In the genomic region with DNA sequence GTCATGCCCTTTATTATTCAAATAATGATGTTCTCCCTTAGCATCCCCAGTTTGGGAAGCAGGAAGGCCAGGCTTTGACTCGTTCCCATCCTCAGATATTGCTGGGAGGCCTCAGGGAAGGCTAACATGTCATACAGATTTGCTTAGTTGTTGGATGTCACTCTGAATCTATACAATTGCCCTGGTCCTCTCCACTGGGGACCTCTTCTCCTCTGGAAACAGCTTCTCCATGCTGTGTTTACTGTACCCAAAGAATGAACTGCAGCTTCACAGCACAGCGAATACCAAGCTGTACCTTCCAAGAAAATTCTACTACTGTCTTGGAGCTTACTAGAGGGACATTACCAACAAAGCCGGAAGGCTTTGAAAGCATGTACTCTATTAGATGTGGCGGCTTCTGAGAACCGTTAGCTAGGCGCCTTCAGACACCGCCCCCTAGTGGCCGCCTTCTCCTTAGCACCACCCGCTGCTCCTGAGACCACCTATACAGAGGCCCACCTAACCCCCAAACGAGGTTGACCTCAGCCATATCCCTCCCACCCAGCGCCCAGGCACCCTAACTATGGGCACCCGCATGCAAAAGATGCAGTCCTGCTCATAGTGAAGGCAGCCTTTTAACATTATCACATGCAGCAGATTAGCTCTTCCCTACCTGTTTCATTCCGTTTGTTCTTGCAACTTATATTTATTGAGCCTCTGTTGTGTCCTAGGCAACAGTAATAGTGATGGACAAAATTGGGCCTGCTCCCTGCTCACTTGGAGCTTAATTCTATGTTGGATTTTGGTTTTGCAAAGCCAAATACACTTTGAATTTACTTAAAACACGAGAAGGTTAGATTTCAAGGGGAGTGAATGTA, we compare ENCODE assay signal across 8 cellular contexts. TPM values are rescaled to one million over a fixed set of nuclear protein-coding genes. Genes with fewer than 3 reads are reported as not detected.
DNase-seq lines count a peak whose midpoint lies in the region; ATAC-seq, FAIRE-seq and TF ChIP-seq lines count a peak whose summit lies in the region.

No MANE protein-coding gene starts in this region.

- POLR2A ChIA-PET in GM12878 (lab: Charles Lee), result no interaction called here

- H3K27me3 ChIP-seq in GM12878 (replicated peaks in 1 of 2; ENCODE audit: control insufficient read depth in 2 of 2, insufficient read depth in 2 of 2, low read length in 1 of 2) (no peaks in the 10 kb centered on the region), transverse colon (no peaks in the 10 kb centered on the region)

- H3K9me3 ChIP-seq in GM12878 (replicated peaks; ENCODE audit: control insufficient read depth, insufficient read depth, low read length) (no peaks in the 10 kb centered on the region), transverse colon (no peaks in the 10 kb centered on the region)

- ATAC-seq in GM12878 (0 out of 3 replicates have a peak, but pooled peaks have one; percentile 14), left lobe of liver (peak; percentile 66)

- no peak overlapping the region for H2AFZ ChIP-seq in GM12878 (ENCODE audit: control insufficient read depth, low read depth, low read length)

- TF ChIP-seq POLR2A in GM12878 (IDR thresholded peaks at IDR 0.05; ENCODE audit: low read depth, low read length) (no peak), transverse colon (IDR thresholded peaks at IDR 0.05) (no peak)

- H3K36me3 ChIP-seq in GM12878 (ENCODE audit: control insufficient read depth in 2 of 2, insufficient read depth in 2 of 2, low read length in 1 of 2) (peaks cover 8 to 27% of the 10 kb centered on the region in 2 experiments), transverse colon (no peaks in the 10 kb centered on the region)

- TF ChIP-seq CTCF in GM12878 (IDR thresholded peaks at IDR 0.05 in 2 of 3, conservative IDR thresholded peaks at IDR 0.05 in 1 of 3; ENCODE audit: control insufficient read depth in 2 of 3, extremely low read depth in 1 of 3, insufficient read depth in 1 of 3, low read depth in 3 of 3, low read length in 3 of 3) (peak; percentile 15 to 51 (median 44); a peak in 4 of 6 replicates), transverse colon (IDR thresholded peaks at IDR 0.05) (peak; percentile 23 to 54 (median 33))

- WGBS in GM12878 (ENCODE audit: insufficient coverage, insufficient replicate concordance, low lambda C conversion rate, missing lambda C conversion rate), result 96% methylated on average over 14 of the region's 14 CpGs
- 46 to 54% methylated on average over 2 to 14 of the region's 14 CpGs for WGBS in transverse colon (ENCODE audit: low coverage in 1 of 2), 2 donors

- TF ChIP-seq EP300 in GM12878 (IDR thresholded peaks at IDR 0.05; ENCODE audit: borderline replicate concordance in 1 of 2, control insufficient read depth in 1 of 2, low read depth in 2 of 2, low read length in 2 of 2), result no peak
- TF ChIP-seq EP300 in transverse colon (IDR thresholded peaks at IDR 0.05; ENCODE audit: low read depth), result no peak

- no peak for TF ChIP-seq RAD21 in GM12878 (IDR thresholded peaks at IDR 0.05; ENCODE audit: insufficient read depth, low read depth, low read length)

- no peak for FAIRE-seq in GM12878 (lab: Jason Lieb, UNC)

- H3K79me2 ChIP-seq in GM12878 (ENCODE audit: control insufficient read depth, insufficient read depth, low read length), result no peaks in the 10 kb centered on the region

- in situ Hi-C loops in GM12878 (cut with MboI), result no loop called here
- in situ Hi-C loops in transverse colon (cut with MboI; ENCODE audit: low pct_ligation_motif_present in 1 of 4, low pct_unique_long_range_greater_than_20kb in 1 of 4, low sequenced_read_pairs in 3 of 4), result no loop called here

- H3K4me3 ChIP-seq in GM12878, result no peak overlapping the region
- no peak overlapping the region for H3K4me3 ChIP-seq in transverse colon

- no peak overlapping the region for H3K9ac ChIP-seq in GM12878 (ENCODE audit: control insufficient read depth, insufficient read depth, low read length)

- H3K4me1 ChIP-seq in GM12878 (ENCODE audit: control insufficient read depth, insufficient read depth, low read length) (no peaks in the 10 kb centered on the region; the same call in 1 of the 2 replicates), transverse colon (no peaks in the 10 kb centered on the region)

- DNase-seq in COLO668 (lab: John Stamatoyannopoulos, UW; ENCODE audit: unreplicated experiment), result peak; percentile 7
- peak; percentile 15 for DNase-seq in HPDE6-E6E7 (ENCODE audit: extremely low spot score)
- no peak for DNase-seq in GM12878 (ENCODE audit: low read depth, low spot score)
- DNase-seq in left lobe of liver (ENCODE audit: low spot score), result no peak
- no peak for DNase-seq in transverse colon
- DNase-seq in NOMO-1 treated with DMSO at 0.1 percent for 48 hours (lab: John Stamatoyannopoulos, UW; ENCODE audit: unreplicated experiment), result no peak
- DNase-seq in NCI-H446 treated with DMSO at 0.1 percent for 48 hours (lab: John Stamatoyannopoulos, UW), result no peak
- DNase-seq in DMS79 treated with DMSO at 0.1 percent for 48 hours (lab: John Stamatoyannopoulos, UW), result no peak

- no peaks in the 10 kb centered on the region for H4K20me1 ChIP-seq in GM12878 (ENCODE audit: control insufficient read depth, insufficient read depth)

- CTCF ChIA-PET in GM12878 (lab: Yijun Ruan, JAX), result interaction anchor here (0.7 to 2.4 kb wide), 8 partner anchors 11 to 369 kb away, joined by 3 to 7 read pairs (median 4); no protein-coding TSS in a partner anchor

- intact Hi-C loops in GM12878 (cut with micrococcal nuclease; ENCODE audit: unreplicated experiment) (loop anchor here (10.0 kb wide), 1 partner anchor 366 kb away; no protein-coding TSS in a partner anchor), transverse colon (cut with DNase I; ENCODE audit: low total_unique reads) (no loop called here)

- H3K27ac ChIP-seq in GM12878 (ENCODE audit: control insufficient read depth, insufficient read depth) (no peak overlapping the region), transverse colon (no peak overlapping the region)

- RAD21 ChIA-PET in GM12878 (lab: Charles Lee; ENCODE audit: unreplicated experiment), result interaction anchor here (0.6 kb wide), 1 partner anchor 109 kb away, joined by 3 read pairs; no protein-coding TSS in a partner anchor

- H3K4me2 ChIP-seq in GM12878 (ENCODE audit: control insufficient read depth, insufficient read depth), result no peak overlapping the region

- SMC1A ChIA-PET in GM12878 (lab: Charles Lee; ENCODE audit: uncharacterized antibody, unreplicated experiment), result interaction anchor here (1.1 to 1.7 kb wide), 2 partner anchors 14 to 112 kb away, joined by 3 to 6 read pairs; no protein-coding TSS in a partner anchor

- BruUV-seq in GM12878 (replicated peaks; lab: Mats Ljungman, UMichigan), result no TSS peak

TF ChIP-seq in GM12878, 131 proteins besides CTCF, POLR2A, EP300 and RAD21 (continues in another document):
- TF ChIP-seq, protein P1, sequence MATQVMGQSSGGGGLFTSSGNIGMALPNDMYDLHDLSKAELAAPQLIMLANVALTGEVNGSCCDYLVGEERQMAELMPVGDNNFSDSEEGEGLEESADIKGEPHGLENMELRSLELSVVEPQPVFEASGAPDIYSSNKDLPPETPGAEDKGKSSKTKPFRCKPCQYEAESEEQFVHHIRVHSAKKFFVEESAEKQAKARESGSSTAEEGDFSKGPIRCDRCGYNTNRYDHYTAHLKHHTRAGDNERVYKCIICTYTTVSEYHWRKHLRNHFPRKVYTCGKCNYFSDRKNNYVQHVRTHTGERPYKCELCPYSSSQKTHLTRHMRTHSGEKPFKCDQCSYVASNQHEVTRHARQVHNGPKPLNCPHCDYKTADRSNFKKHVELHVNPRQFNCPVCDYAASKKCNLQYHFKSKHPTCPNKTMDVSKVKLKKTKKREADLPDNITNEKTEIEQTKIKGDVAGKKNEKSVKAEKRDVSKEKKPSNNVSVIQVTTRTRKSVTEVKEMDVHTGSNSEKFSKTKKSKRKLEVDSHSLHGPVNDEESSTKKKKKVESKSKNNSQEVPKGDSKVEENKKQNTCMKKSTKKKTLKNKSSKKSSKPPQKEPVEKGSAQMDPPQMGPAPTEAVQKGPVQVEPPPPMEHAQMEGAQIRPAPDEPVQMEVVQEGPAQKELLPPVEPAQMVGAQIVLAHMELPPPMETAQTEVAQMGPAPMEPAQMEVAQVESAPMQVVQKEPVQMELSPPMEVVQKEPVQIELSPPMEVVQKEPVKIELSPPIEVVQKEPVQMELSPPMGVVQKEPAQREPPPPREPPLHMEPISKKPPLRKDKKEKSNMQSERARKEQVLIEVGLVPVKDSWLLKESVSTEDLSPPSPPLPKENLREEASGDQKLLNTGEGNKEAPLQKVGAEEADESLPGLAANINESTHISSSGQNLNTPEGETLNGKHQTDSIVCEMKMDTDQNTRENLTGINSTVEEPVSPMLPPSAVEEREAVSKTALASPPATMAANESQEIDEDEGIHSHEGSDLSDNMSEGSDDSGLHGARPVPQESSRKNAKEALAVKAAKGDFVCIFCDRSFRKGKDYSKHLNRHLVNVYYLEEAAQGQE (IDR thresholded peaks at IDR 0.05; ENCODE audit: low read depth, low read length), result no peak

RNA-seq across cellular contexts. Expression of a gene that starts 34.9 kb away (rescaled TPM):
- not detected in 2 replicates for total RNA-seq in GM12878 (2013; cell fraction: nucleolus; rRNA removed)
- total RNA-seq in GM12878 (2014; rRNA removed) (not detected in 2 replicates), GM12878 (2014; rRNA removed; fragmentation: Illumina TruSeq; extraction: Trizol) (not detected in 2 replicates), GM12878 (2021) (not detected in 2 replicates), left lobe of liver (not detected), transverse colon (not detected)
- polyA plus RNA-seq in GM12878 (2011; ENCODE audit: low read depth), result not detected
- polyA plus RNA-seq in GM12878 (2011; rRNA removed) (not detected in 2 replicates), GM12878 (2014; fragmentation: Illumina TruSeq; extraction: Trizol) (not detected in 2 replicates), GM12878 (2014; fragmentation: Nextera tagmentation; extraction: Ambion mirVana) (not detected), GM12878 (2014; rRNA removed) (not detected in 2 replicates), GM12878 (2016; fragmentation: Nextera tagmentation; extraction: Ambion mirVana) (not detected)
- polyA plus RNA-seq in GM12878 (2011; cell fraction: cytosol; rRNA removed), result not detected in 2 replicates
- polyA plus RNA-seq in GM12878 (2011; cell fraction: nucleus; rRNA removed), result 0.04 TPM in 1 of 2 replicates, not detected in the other
- not detected in 2 replicates for polyA plus RNA-seq in GM12878 (2012)
- not detected in 2 replicates for polyA minus RNA-seq in GM12878 (2011; rRNA and poly(A)+ RNA removed)
- not detected in 2 replicates for polyA minus RNA-seq in GM12878 (2011; cell fraction: cytosol; rRNA and poly(A)+ RNA removed)
- not detected in 2 replicates for polyA minus RNA-seq in GM12878 (2011; cell fraction: nucleus; rRNA and poly(A)+ RNA removed)

Comparison
In these comparisons a context has a peak if more than half of its experiments do, and no peak if none do; other contexts are left out.
1. DNase-seq: peak in COLO668 (single experiment) and HPDE6-E6E7 (single experiment); none in GM12878 (single experiment), left lobe of liver (single experiment), transverse colon (single experiment), NOMO-1 treated with DMSO at 0.1 percent for 48 hours (single experiment), NCI-H446 treated with DMSO at 0.1 percent for 48 hours (single experiment) and DMS79 treated with DMSO at 0.1 percent for 48 hours (single experiment).